8 cellular contexts compared by ENCODE assay signal in genomic region chr2:46460991-46461715, GRCh38. TPM values are rescaled to one million over a fixed set of nuclear protein-coding genes. Genes with fewer than 3 reads are reported as not detected.
DNase-seq lines count a peak whose midpoint lies in the region; ATAC-seq and TF ChIP-seq lines count a peak whose summit lies in the region.

No MANE protein-coding gene starts in this region.

- no peaks in the 10 kb centered on the region for H3K36me3 Mint-ChIP-seq in activated CD8-positive, alpha-beta T cell treated with anti-CD3 and anti-CD28 coated beads for 36 hours (ENCODE audit: low read depth)

- H3K14ac ChIP-seq in mesenchymal stem cell (ENCODE audit: low read length in 2 of 2) = no peak overlapping the region

- peak overlapping the region; percentile 27 for H3K9ac ChIP-seq in mesenchymal stem cell (ENCODE audit: low read length)

- H2BK15ac ChIP-seq in mesenchymal stem cell (ENCODE audit: low read depth, poor library complexity, severe bottlenecking) = peak overlapping the region; percentile 52

- H3K9me3 ChIP-seq in effector memory CD4-positive, alpha-beta T cell (ENCODE audit: control insufficient read depth, low read length) = no peaks in the 10 kb centered on the region
- no peaks in the 10 kb centered on the region for H3K9me3 ChIP-seq in mesenchymal stem cell (ENCODE audit: control insufficient read depth, low read length)

- H2AK5ac ChIP-seq in mesenchymal stem cell (ENCODE audit: low read length, severe bottlenecking) = no peak overlapping the region

- POLR2A ChIA-PET in activated CD8-positive, alpha-beta T cell treated with anti-CD3 and anti-CD28 coated beads for 36 hours (lab: Charles Lee) = no interaction called here

- TF ChIP-seq CTCF in activated CD8-positive, alpha-beta T cell treated with anti-CD3 and anti-CD28 coated beads for 36 hours (IDR thresholded peaks at IDR 0.05) = peak; percentile 98

- no peak overlapping the region for H3K4me2 ChIP-seq in mesenchymal stem cell (ENCODE audit: low read length, poor library complexity, severe bottlenecking)

- H4K8ac ChIP-seq in mesenchymal stem cell (ENCODE audit: low read length) = no peak overlapping the region

- H3K18ac ChIP-seq in mesenchymal stem cell (ENCODE audit: low read depth in 1 of 2, low read length in 2 of 2) = no peak overlapping the region

- DNase-seq in GM04503 (ENCODE audit: low read depth) (peak; percentile 11), NCI-H748 (lab: John Stamatoyannopoulos, UW; ENCODE audit: unreplicated experiment) (peak; percentile 33), mesenchymal stem cell (peak; percentile 63)
- DNase-seq in activated CD8-positive, alpha-beta T cell treated with anti-CD3 and anti-CD28 coated beads for 36 hours = peak; percentile 81
- DNase-seq in effector memory CD4-positive, alpha-beta T cell = peak; percentile 41 to 66 (median 52)
- DNase-seq in stimulated activated CD8-positive, alpha-beta memory T cell treated with anti-CD3 and anti-CD28 coated beads, Interleukin-2, amount 100 ng/mL, for 1 hour (ENCODE audit: low read depth in 2 of 2) = peak; percentile 51

- ATAC-seq in HG02759 (IDR thresholded peaks at IDR 0.05; ENCODE audit: unreplicated experiment) (peak; percentile 57), HG03025 (IDR thresholded peaks at IDR 0.05; ENCODE audit: low FRiP score, unreplicated experiment) (no peak)
- peak; percentile 81 for ATAC-seq in activated CD8-positive, alpha-beta T cell treated with anti-CD3 and anti-CD28 coated beads for 36 hours

- H3K36me3 ChIP-seq in effector memory CD4-positive, alpha-beta T cell (ENCODE audit: control insufficient read depth, insufficient read depth, low read length) = no peaks in the 10 kb centered on the region
- H3K36me3 ChIP-seq in mesenchymal stem cell (ENCODE audit: control insufficient read depth in 1 of 2, insufficient read depth in 2 of 2, low read depth in 1 of 2, low read length in 2 of 2) = no peaks in the 10 kb centered on the region

- 48% methylated on average over 7 of the region's 8 CpGs for WGBS in mesenchymal stem cell

- intact Hi-C loops in activated CD8-positive, alpha-beta T cell treated with anti-CD3 and anti-CD28 coated beads for 36 hours (cut with micrococcal nuclease) = loop anchor here (2.0 kb wide), 1 partner anchor 466 kb away; no protein-coding TSS in a partner anchor

- no peaks in the 10 kb centered on the region for H3K27me3 ChIP-seq in effector memory CD4-positive, alpha-beta T cell (replicated peaks; ENCODE audit: control insufficient read depth, insufficient read depth, low read length, poor library complexity, severe bottlenecking)
- peaks cover 0 to 6% of the 10 kb centered on the region in 2 experiments for H3K27me3 ChIP-seq in mesenchymal stem cell (ENCODE audit: control insufficient read depth in 1 of 2, insufficient read depth in 1 of 2, low read length in 2 of 2)

- H3K27ac Mint-ChIP-seq in activated CD8-positive, alpha-beta T cell treated with anti-CD3 and anti-CD28 coated beads for 36 hours = no peak overlapping the region

- H2BK5ac ChIP-seq in mesenchymal stem cell (ENCODE audit: low read depth, low read length, poor library complexity, severe bottlenecking) = no peak overlapping the region

- H3K27me3 Mint-ChIP-seq in activated CD8-positive, alpha-beta T cell treated with anti-CD3 and anti-CD28 coated beads for 36 hours = no peaks in the 10 kb centered on the region

- no peak overlapping the region for H3K4me3 Mint-ChIP-seq in activated CD8-positive, alpha-beta T cell treated with anti-CD3 and anti-CD28 coated beads for 36 hours

- no peak overlapping the region for H3K4me3 ChIP-seq in effector memory CD4-positive, alpha-beta T cell (ENCODE audit: insufficient read depth, low read depth, low read length, poor library complexity, severe bottlenecking)
- no peak overlapping the region for H3K4me3 ChIP-seq in mesenchymal stem cell (ENCODE audit: insufficient read depth in 1 of 2, low read depth in 1 of 2, low read length in 2 of 2)

- H2BK12ac ChIP-seq in mesenchymal stem cell (ENCODE audit: low read length in 2 of 2) = peak overlapping the region; percentile 50 to 56

- H3K79me1 ChIP-seq in mesenchymal stem cell (replicated peaks; ENCODE audit: low read length, poor library complexity, severe bottlenecking) = no peaks in the 10 kb centered on the region

- no peaks in the 10 kb centered on the region for H3K4me1 ChIP-seq in effector memory CD4-positive, alpha-beta T cell (ENCODE audit: control insufficient read depth, insufficient read depth, low read length, poor library complexity, severe bottlenecking)
- H3K4me1 ChIP-seq in mesenchymal stem cell (ENCODE audit: control insufficient read depth, insufficient read depth, low read depth, low read length) = peaks cover 2% of the 10 kb centered on the region

- H2BK120ac ChIP-seq in mesenchymal stem cell (ENCODE audit: low read depth, low read length) = no peak overlapping the region

- no peak overlapping the region for H4K91ac ChIP-seq in mesenchymal stem cell (ENCODE audit: low read length)

- no peak overlapping the region for H2AFZ ChIP-seq in mesenchymal stem cell (ENCODE audit: low read depth, low read length)

- H3K4me1 Mint-ChIP-seq in activated CD8-positive, alpha-beta T cell treated with anti-CD3 and anti-CD28 coated beads for 36 hours (ENCODE audit: low read depth) = peaks cover 8% of the 10 kb centered on the region

- CTCF ChIA-PET in activated CD8-positive, alpha-beta T cell treated with anti-CD3 and anti-CD28 coated beads for 36 hours (lab: Charles Lee) = interaction anchor here (0.6 to 2.8 kb wide), 18 partner anchors 9 to 468 kb away, joined by 3 to 13 read pairs (median 4); no protein-coding TSS in a partner anchor

- peak overlapping the region in 1 of 2 experiments; percentile 38 for H3K4ac ChIP-seq in mesenchymal stem cell (ENCODE audit: low read depth in 1 of 2, low read length in 2 of 2)

- no peaks in the 10 kb centered on the region for H3K9me3 Mint-ChIP-seq in activated CD8-positive, alpha-beta T cell treated with anti-CD3 and anti-CD28 coated beads for 36 hours

- H3K27ac ChIP-seq in effector memory CD4-positive, alpha-beta T cell (ENCODE audit: insufficient read depth, low read length, poor library complexity, severe bottlenecking) = no peak overlapping the region
- H3K27ac ChIP-seq in mesenchymal stem cell (ENCODE audit: low read length, poor library complexity, severe bottlenecking) = no peak overlapping the region

- no peak overlapping the region for H3K23ac ChIP-seq in mesenchymal stem cell (ENCODE audit: low read length in 2 of 2)

RNA-seq across cellular contexts. Expression of gene TMEM247, which starts 18.2 kb away (rescaled TPM):
- not detected for total RNA-seq in activated CD8-positive, alpha-beta T cell treated with anti-CD3 and anti-CD28 coated beads for 36 hours
- not detected for polyA plus RNA-seq in mesenchymal stem cell (2013, experiment 1 of 2)
- polyA plus RNA-seq in mesenchymal stem cell (2013, experiment 2 of 2) = not detected

Comparison
In these comparisons a context has a peak if more than half of its experiments do, and no peak if none do; other contexts are left out.
1. DNase-seq: peak in every context shown above with its lines; median percentile 81 in activated CD8-positive, alpha-beta T cell treated with anti-CD3 and anti-CD28 coated beads for 36 hours; 63 in mesenchymal stem cell; 52 in effector memory CD4-positive, alpha-beta T cell; 51 in stimulated activated CD8-positive, alpha-beta memory T cell treated with anti-CD3 and anti-CD28 coated beads, Interleukin-2, amount 100 ng/mL, for 1 hour; 33 in NCI-H748; 11 in GM04503.